Comparison of ENCODE assay signal across 17 cellular contexts in the genomic region with DNA sequence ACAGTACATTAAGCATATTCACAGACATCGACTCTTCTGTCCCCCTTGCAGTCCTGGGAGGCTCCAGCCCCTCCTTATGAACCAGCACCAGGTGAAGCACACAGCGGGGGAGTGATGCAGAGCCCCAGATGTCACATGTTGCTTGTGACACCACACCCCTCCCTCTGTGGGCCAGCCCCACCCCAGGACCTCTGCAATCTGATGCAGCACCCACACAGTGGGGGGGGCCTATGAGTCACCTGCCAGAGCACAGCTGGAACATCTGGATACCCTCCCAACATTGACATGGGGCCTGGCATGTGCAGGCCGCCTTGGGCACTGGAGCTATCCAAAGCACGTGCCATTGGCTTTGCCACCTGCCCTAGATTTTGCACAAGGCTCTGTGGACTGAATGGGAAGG.
DNase-seq lines count a peak whose midpoint lies in the region; TF ChIP-seq lines count a peak whose summit lies in the region.
"Had no signal": no experiment of that assay in that cellular context is flagged by ENCODE, and none has a peak within 500 bp of the region (broad histone marks: within the 10 kb centered on the region; RNA-seq: fewer than 3 reads in every experiment).

No MANE protein-coding gene starts in this region.

- no peaks in the 10 kb centered on the region for H3K9me3 Mint-ChIP-seq in activated naive CD4-positive, alpha-beta T cell treated with anti-CD3 and anti-CD28 coated beads, Interleukin-2, amount 10 ng/mL, durations not matched to agents 7 days and 5 days
- H3K9me3 Mint-ChIP-seq: activated CD4-positive, alpha-beta T cell treated with anti-CD3 and anti-CD28 coated beads, Interleukin-2, amount 10 ng/mL, durations not matched to agents 24 days and 14 days; mesothelial cell of epicardium; T-helper 2 cell treated with Interferon-gamma antibody and Interleukin-4, amounts not matched to agents 5 μg/mL and 100 μg/mL, for 36 hours had no signal

- intact Hi-C loops in uterus (cut with DNase I; ENCODE audit: low total_unique reads), result no loop called here

- no peak overlapping the region for H3K27ac Mint-ChIP-seq in activated naive CD4-positive, alpha-beta T cell treated with anti-CD3 and anti-CD28 coated beads, Interleukin-2, amount 10 ng/mL, durations not matched to agents 7 days and 5 days
- H3K27ac Mint-ChIP-seq: activated CD4-positive, alpha-beta T cell treated with anti-CD3 and anti-CD28 coated beads, Interleukin-2, amount 10 ng/mL, durations not matched to agents 24 days and 14 days; mesothelial cell of epicardium; T-helper 2 cell treated with Interferon-gamma antibody and Interleukin-4, amounts not matched to agents 5 μg/mL and 100 μg/mL, for 36 hours had no signal

- no peaks in the 10 kb centered on the region for H3K27me3 ChIP-seq in uterus
- no peaks in the 10 kb centered on the region for H3K27me3 ChIP-seq in effector memory CD4-positive, alpha-beta T cell (replicated peaks; ENCODE audit: control insufficient read depth, insufficient read depth, low read length, poor library complexity, severe bottlenecking)
- H3K27me3 ChIP-seq: upper lobe of left lung had no signal

- DNase-seq in activated naive CD4-positive, alpha-beta T cell treated with anti-CD3 and anti-CD28 coated beads, Interleukin-2, amount 50 U/mL, for 16 hours, result peak; percentile 41
- no peak for DNase-seq in activated naive CD4-positive, alpha-beta T cell treated with anti-CD3 and anti-CD28 coated beads, Interleukin-2, amount 10 ng/mL, durations not matched to agents 7 days and 5 days
- no peak for DNase-seq in RWPE1 (ENCODE audit: low spot score)
- peak; percentile 55 for DNase-seq in left kidney (ENCODE audit: low read depth, low spot score)
- DNase-seq in uterus, result no peak
- no peak for DNase-seq in NCI-H526 (lab: John Stamatoyannopoulos, UW)
- DNase-seq in retina, result no peak
- DNase-seq in effector memory CD4-positive, alpha-beta T cell, result no peak
- DNase-seq: activated CD4-positive, alpha-beta T cell treated with anti-CD3 and anti-CD28 coated beads, Interleukin-2, amount 10 ng/mL, durations not matched to agents 24 days and 14 days; COR-L47; occipital lobe; SIG-M5; stimulated activated naive CD4-positive, alpha-beta T cell; upper lobe of left lung had no signal

- H3K4me1 Mint-ChIP-seq in activated naive CD4-positive, alpha-beta T cell treated with anti-CD3 and anti-CD28 coated beads, Interleukin-2, amount 10 ng/mL, durations not matched to agents 7 days and 5 days, result peaks cover 13% of the 10 kb centered on the region

- H3K27me3 Mint-ChIP-seq in activated naive CD4-positive, alpha-beta T cell treated with anti-CD3 and anti-CD28 coated beads, Interleukin-2, amount 10 ng/mL, durations not matched to agents 7 days and 5 days, result peaks cover 44% of the 10 kb centered on the region
- H3K27me3 Mint-ChIP-seq: activated CD4-positive, alpha-beta T cell treated with anti-CD3 and anti-CD28 coated beads, Interleukin-2, amount 10 ng/mL, durations not matched to agents 24 days and 14 days had no signal

- CTCF ChIA-PET in activated naive CD4-positive, alpha-beta T cell treated with anti-CD3 and anti-CD28 coated beads, Interleukin-2, amount 10 ng/mL, durations not matched to agents 7 days and 5 days (lab: Charles Lee), result no interaction called here
- CTCF ChIA-PET in RWPE1 (lab: Yijun Ruan, JAX), result interaction anchor here (0.6 kb wide), 1 partner anchor 964 kb away, joined by 4 read pairs; no protein-coding TSS in a partner anchor

- H3K4me3 Mint-ChIP-seq in activated naive CD4-positive, alpha-beta T cell treated with anti-CD3 and anti-CD28 coated beads, Interleukin-2, amount 10 ng/mL, durations not matched to agents 7 days and 5 days, result no peak overlapping the region
- H3K4me3 Mint-ChIP-seq: activated CD4-positive, alpha-beta T cell treated with anti-CD3 and anti-CD28 coated beads, Interleukin-2, amount 10 ng/mL, durations not matched to agents 24 days and 14 days; mesothelial cell of epicardium; T-helper 2 cell treated with Interferon-gamma antibody and Interleukin-4, amounts not matched to agents 5 μg/mL and 100 μg/mL, for 36 hours had no signal

- no peak for TF ChIP-seq POLR2A in uterus (IDR thresholded peaks at IDR 0.05)

- no peaks in the 10 kb centered on the region for H3K36me3 ChIP-seq in uterus
- H3K36me3 ChIP-seq in effector memory CD4-positive, alpha-beta T cell (ENCODE audit: control insufficient read depth, insufficient read depth, low read length), result no peaks in the 10 kb centered on the region
- H3K36me3 ChIP-seq: HAP-1, upper lobe of left lung had no signal

- H3K4me1 ChIP-seq in uterus, result peaks cover 4 to 12% of the 10 kb centered on the region in 2 donors
- H3K4me1 ChIP-seq in effector memory CD4-positive, alpha-beta T cell (ENCODE audit: control insufficient read depth, insufficient read depth, low read length, poor library complexity, severe bottlenecking), result no peaks in the 10 kb centered on the region
- H3K4me1 ChIP-seq: HAP-1 had no signal

- POLR2A ChIA-PET in RWPE1 (lab: Yijun Ruan, JAX; ENCODE audit: low non-redundant PET), result interaction anchor here (0.7 kb wide), 1 partner anchor 23 kb away, joined by 3 read pairs; no protein-coding TSS in a partner anchor

- TF ChIP-seq CTCF in RWPE1 (conservative IDR thresholded peaks at IDR 0.05; ENCODE audit: low read depth), result no peak
- no peak for TF ChIP-seq CTCF in uterus (IDR thresholded peaks at IDR 0.05)

- H3K36me3 Mint-ChIP-seq in activated naive CD4-positive, alpha-beta T cell treated with anti-CD3 and anti-CD28 coated beads, Interleukin-2, amount 10 ng/mL, durations not matched to agents 7 days and 5 days, result no peaks in the 10 kb centered on the region
- H3K36me3 Mint-ChIP-seq: mesothelial cell of epicardium had no signal

- no peaks in the 10 kb centered on the region for H3K9me3 ChIP-seq in uterus
- no peaks in the 10 kb centered on the region for H3K9me3 ChIP-seq in effector memory CD4-positive, alpha-beta T cell (ENCODE audit: control insufficient read depth, low read length)
- H3K9me3 ChIP-seq: HAP-1, upper lobe of left lung had no signal

- no peak overlapping the region for H3K4me3 ChIP-seq in uterus
- H3K4me3 ChIP-seq in effector memory CD4-positive, alpha-beta T cell (ENCODE audit: insufficient read depth, low read depth, low read length, poor library complexity, severe bottlenecking), result no peak overlapping the region
- H3K4me3 ChIP-seq: HAP-1, upper lobe of left lung had no signal

- peak overlapping the region; percentile 20 for H3K27ac ChIP-seq in RWPE1
- H3K27ac ChIP-seq in uterus, result peak overlapping the region; percentile 29 to 51
- H3K27ac ChIP-seq in effector memory CD4-positive, alpha-beta T cell (ENCODE audit: insufficient read depth, low read length, poor library complexity, severe bottlenecking), result no peak overlapping the region
- H3K27ac ChIP-seq: upper lobe of left lung had no signal

Comparison
In these comparisons a context has a peak if more than half of its experiments do, and no peak if none do; other contexts are left out.
1. DNase-seq: peak in activated naive CD4-positive, alpha-beta T cell treated with anti-CD3 and anti-CD28 coated beads, Interleukin-2, amount 50 U/mL, for 16 hours (single experiment) and left kidney (single experiment); none in activated naive CD4-positive, alpha-beta T cell treated with anti-CD3 and anti-CD28 coated beads, Interleukin-2, amount 10 ng/mL, durations not matched to agents 7 days and 5 days (single experiment), RWPE1 (single experiment), uterus (0 of 2), NCI-H526 (0 of 2), retina (single experiment) and effector memory CD4-positive, alpha-beta T cell (0 of 3).